ENCODE assay signal across 14 cellular contexts in genomic region chr4:184286346-184286745, GRCh38.
"Had no signal": no experiment of that assay in that cellular context is flagged by ENCODE, and none has a peak within 500 bp of the region (broad histone marks: within the 10 kb centered on the region; RNA-seq: fewer than 3 reads in every experiment).

No MANE protein-coding gene starts in this region.

- DNase-seq: activated CD4-positive, alpha-beta T cell treated with anti-CD3 and anti-CD28 coated beads, Interleukin-2, amount 50 U/mL, for 4 hours; activated naive CD4-positive, alpha-beta T cell; activated T-cell treated with anti-CD3 and anti-CD28 coated beads for 4 hours; aorta; erythroblast; glutamatergic neuron; hypothalamus; kidney; left lung; mammary epithelial cell; mucosa of descending colon; naive thymus-derived CD8-positive, alpha-beta T cell; stimulated activated CD4-positive, alpha-beta T cell treated with anti-CD3 and anti-CD28 coated beads, Interleukin-4, amount 100 ng/mL, for 1 hour; upper lobe of left lung had no signal

- H3K27ac ChIP-seq: upper lobe of left lung had no signal

- H3K36me3 ChIP-seq: left lung, upper lobe of left lung had no signal

- H3K4me3 ChIP-seq: left lung, mucosa of descending colon, upper lobe of left lung had no signal

- H3K27me3 ChIP-seq: left lung, upper lobe of left lung had no signal

- H3K9me3 ChIP-seq: left lung, mucosa of descending colon, upper lobe of left lung had no signal
